Comparison of ENCODE assay signal across 27 cellular contexts in the genomic region with DNA sequence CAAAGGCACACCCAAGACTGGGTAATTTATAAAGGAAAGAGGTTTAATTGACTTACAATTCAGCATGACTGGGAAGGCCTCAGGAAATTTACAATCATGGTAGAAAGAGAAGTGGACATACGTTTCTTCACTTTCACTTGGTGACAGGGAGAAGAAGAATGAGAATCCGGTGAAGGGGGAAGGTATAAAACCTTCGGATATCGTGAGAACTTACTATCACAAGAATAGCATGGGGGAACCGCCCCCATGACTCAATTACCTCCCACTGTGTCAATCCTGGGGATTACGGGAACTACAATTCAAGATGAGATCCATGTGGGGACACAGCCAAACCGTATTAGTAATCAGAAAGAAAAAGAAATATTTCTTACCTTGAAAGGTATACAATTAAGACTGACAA.
"Had no signal": no experiment of that assay in that cellular context is flagged by ENCODE, and none has a peak within 500 bp of the region (broad histone marks: within the 10 kb centered on the region; RNA-seq: fewer than 3 reads in every experiment).

No MANE protein-coding gene starts in this region.

- H3K4me1 ChIP-seq: colonic mucosa, esophagus squamous epithelium, gastrocnemius medialis, heart right ventricle, left lung, lower lobe of right lung had no signal

- H3K36me3 ChIP-seq: colonic mucosa, esophagus squamous epithelium, gastrocnemius medialis, heart right ventricle, left lung, lower lobe of right lung had no signal

- ATAC-seq: effector memory CD8-positive, alpha-beta T cell; esophagus mucosa; gastrocnemius medialis; heart right ventricle; left cardiac atrium; left lung; left ventricle myocardium superior; lower lobe of right lung; mucosa of descending colon; naive thymus-derived CD8-positive, alpha-beta T cell had no signal

- H3K4me3 Mint-ChIP-seq: dendritic cell treated with granulocyte-macrophage colony-stimulating factor and Interleukin-4, amounts not matched to agents 40 ng/mL and 50 ng/mL, for 4 days; effector memory CD8-positive, alpha-beta T cell; endodermal cell; immature natural killer cell; mesothelial cell of epicardium; naive B cell; naive thymus-derived CD8-positive, alpha-beta T cell had no signal

- DNase-seq: colonic mucosa; cortex of kidney; effector CD8-positive, alpha-beta T cell; effector memory CD8-positive, alpha-beta T cell; endodermal cell; erythroblast; esophagus squamous epithelium; foreskin fibroblast; foreskin melanocyte; gastrocnemius medialis; glutamatergic neuron; head of caudate nucleus; heart right ventricle; hippocampal formation; immature natural killer cell; left cardiac atrium; left lung; left ventricle myocardium superior; lower lobe of right lung; mesenchymal stem cell; mucosa of descending colon; naive B cell; naive thymus-derived CD8-positive, alpha-beta T cell had no signal

- H3K27me3 ChIP-seq: colonic mucosa, esophagus squamous epithelium, gastrocnemius medialis, heart right ventricle, left lung had no signal

- H3K36me3 Mint-ChIP-seq: immature natural killer cell; mesothelial cell of epicardium; naive B cell; naive thymus-derived CD8-positive, alpha-beta T cell had no signal

- H3K4me3 ChIP-seq: colonic mucosa, esophagus squamous epithelium, gastrocnemius medialis, heart right ventricle, left lung, lower lobe of right lung, mucosa of descending colon had no signal

- H3K4me1 Mint-ChIP-seq: endodermal cell; immature natural killer cell; mesothelial cell of epicardium; naive B cell; naive thymus-derived CD8-positive, alpha-beta T cell had no signal

- H3K9me3 ChIP-seq: colonic mucosa, esophagus squamous epithelium, gastrocnemius medialis, heart right ventricle, left lung, lower lobe of right lung, mucosa of descending colon had no signal

- H3K27ac Mint-ChIP-seq: dendritic cell treated with granulocyte-macrophage colony-stimulating factor and Interleukin-4, amounts not matched to agents 40 ng/mL and 50 ng/mL, for 4 days; effector memory CD8-positive, alpha-beta T cell; endodermal cell; immature natural killer cell; mesothelial cell of epicardium; naive B cell; naive thymus-derived CD8-positive, alpha-beta T cell had no signal

- H3K9me3 Mint-ChIP-seq: dendritic cell treated with granulocyte-macrophage colony-stimulating factor and Interleukin-4, amounts not matched to agents 40 ng/mL and 50 ng/mL, for 4 days; endodermal cell; mesothelial cell of epicardium had no signal

- H3K27ac ChIP-seq: colonic mucosa, epithelial cell of prostate, esophagus squamous epithelium, gastrocnemius medialis, heart right ventricle, left lung, lower lobe of right lung had no signal

- H3K27me3 Mint-ChIP-seq: dendritic cell treated with granulocyte-macrophage colony-stimulating factor and Interleukin-4, amounts not matched to agents 40 ng/mL and 50 ng/mL, for 4 days; effector memory CD8-positive, alpha-beta T cell; naive B cell; naive thymus-derived CD8-positive, alpha-beta T cell had no signal
